ENCODE assay signal across 9 cellular contexts in the genomic region with DNA sequence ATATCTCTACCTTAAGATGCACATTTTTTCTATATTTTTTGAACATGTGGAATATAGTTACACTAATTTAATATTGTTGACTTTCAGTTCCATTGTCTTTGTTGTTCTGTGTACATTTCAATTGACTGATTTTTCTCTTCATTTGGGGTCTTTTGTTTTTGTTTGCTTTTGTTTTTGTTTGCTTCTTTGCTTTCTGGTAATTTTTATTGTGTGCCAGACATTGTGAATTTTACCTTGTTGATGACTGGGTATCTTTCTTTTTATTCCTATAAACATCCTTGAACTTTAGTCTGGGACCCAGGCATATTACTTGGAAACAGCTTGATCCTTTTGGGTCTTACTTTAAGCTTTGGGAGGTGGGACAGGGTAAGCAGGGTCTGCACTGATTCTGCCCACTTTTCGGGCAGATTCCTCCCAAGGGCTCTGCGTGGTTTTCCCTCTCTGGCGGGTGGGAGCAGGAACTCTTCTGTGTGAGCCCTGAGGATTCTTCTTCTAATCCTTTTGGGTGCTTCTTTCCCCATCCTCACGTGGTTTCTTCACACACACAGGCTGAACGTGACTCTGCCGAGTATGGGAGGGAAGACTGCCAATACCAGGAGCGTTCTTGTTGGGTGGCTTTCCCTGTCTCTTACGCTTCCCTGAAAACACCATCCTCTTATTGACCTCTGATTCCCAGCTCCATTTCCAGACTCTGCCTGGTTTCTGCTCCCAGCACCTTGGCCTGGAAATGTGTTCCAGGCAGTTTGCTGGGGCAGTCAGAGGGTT.
DNase-seq lines count a peak whose midpoint lies in the region; ATAC-seq and TF ChIP-seq lines count a peak whose summit lies in the region.
"Had no signal": no experiment of that assay in that cellular context is flagged by ENCODE, and none has a peak within 500 bp of the region (broad histone marks: within the 10 kb centered on the region; RNA-seq: fewer than 3 reads in every experiment).

No MANE protein-coding gene starts in this region.

- CTCF ChIA-PET in mammary epithelial cell (lab: Charles Lee; ENCODE audit: low non-redundant PET): no interaction called here

- H3K4me1 ChIP-seq in mammary epithelial cell (ENCODE audit: insufficient read depth, low read length): no peaks in the 10 kb centered on the region

- peak overlapping the region in 6 of 10 donors; percentile 20 to 73 (median 38) for H3K4me3 Mint-ChIP-seq in naive thymus-derived CD8-positive, alpha-beta T cell

- H3K9ac ChIP-seq in mammary epithelial cell (ENCODE audit: insufficient read depth, low read length): no peak overlapping the region

- no peaks in the 10 kb centered on the region for H3K36me3 Mint-ChIP-seq in naive thymus-derived CD8-positive, alpha-beta T cell

- peak overlapping the region; percentile 36 for H2AFZ ChIP-seq in mammary epithelial cell (ENCODE audit: low read depth, low read length)

- H3K9me3 Mint-ChIP-seq in naive thymus-derived CD8-positive, alpha-beta T cell: no peaks in the 10 kb centered on the region

- H4K20me1 ChIP-seq in mammary epithelial cell (ENCODE audit: insufficient read depth, low read length): no peaks in the 10 kb centered on the region

- no peaks in the 10 kb centered on the region for H3K36me3 ChIP-seq in mammary epithelial cell (ENCODE audit: insufficient read depth, low read length)
- H3K36me3 ChIP-seq: cardiac muscle cell had no signal

- BruUV-seq in mammary epithelial cell (replicated peaks; lab: Mats Ljungman, UMichigan): no TSS peak

- H3K4me3 ChIP-seq in mammary epithelial cell (replicated peaks in 1 of 3; ENCODE audit: insufficient read depth in 1 of 3, low read depth in 2 of 3, low read length in 3 of 3): no peak overlapping the region
- H3K4me3 ChIP-seq: cardiac muscle cell had no signal

- peak overlapping the region in 5 of 10 donors; percentile 16 to 82 (median 37) for H3K27ac Mint-ChIP-seq in naive thymus-derived CD8-positive, alpha-beta T cell

- 36% methylated on average over 6 of the region's 8 CpGs for WGBS in mammary epithelial cell (ENCODE audit: low coverage, missing lambda C conversion rate)

- no peaks in the 10 kb centered on the region for H3K27me3 Mint-ChIP-seq in naive thymus-derived CD8-positive, alpha-beta T cell

- no peaks in the 10 kb centered on the region for H3K9me3 ChIP-seq in mammary epithelial cell (replicated peaks; ENCODE audit: insufficient read depth, low read length)

- peak overlapping the region; percentile 10 for H3K4me2 ChIP-seq in mammary epithelial cell (ENCODE audit: insufficient read depth, low read depth, low read length)

- H3K27me3 ChIP-seq in mammary epithelial cell (ENCODE audit: insufficient read depth, low read length): no peaks in the 10 kb centered on the region
- H3K27me3 ChIP-seq: cardiac muscle cell had no signal

- H3K27ac ChIP-seq in mammary epithelial cell (ENCODE audit: insufficient read depth, low read depth, low read length): no peak overlapping the region
- H3K27ac ChIP-seq: cardiac muscle cell had no signal

- POLR2A ChIA-PET in naive thymus-derived CD8-positive, alpha-beta T cell (lab: Charles Lee): no interaction called here

- no peak for ATAC-seq in naive thymus-derived CD8-positive, alpha-beta T cell

- TF ChIP-seq CTCF in mammary epithelial cell (conservative IDR thresholded peaks at IDR 0.05 in 1 of 2, IDR thresholded peaks at IDR 0.05 in 1 of 2; ENCODE audit: extremely low read depth in 1 of 2, insufficient read depth in 1 of 2, low read depth in 1 of 2, low read length in 2 of 2): no peak

- peaks cover 73% of the 10 kb centered on the region for H3K79me2 ChIP-seq in mammary epithelial cell (ENCODE audit: insufficient read depth, low read length)

- in situ Hi-C loops in mammary epithelial cell (cut with MboI; ENCODE audit: low sequenced_read_pairs in 2 of 2): no loop called here

- dilution Hi-C loops in mammary epithelial cell (cut with HindIII; ENCODE audit: low sequenced_read_pairs): no loop called here

- peaks cover 38 to 96% (median 85%) of the 10 kb centered on the region in 4 donors for H3K4me1 Mint-ChIP-seq in naive thymus-derived CD8-positive, alpha-beta T cell

- intact Hi-C loops in mammary epithelial cell (cut with micrococcal nuclease): no loop called here

- DNase-seq in DMS79 treated with DMSO at 0.1 percent for 48 hours (lab: John Stamatoyannopoulos, UW) (peak; percentile 60), NCI-H1105 (lab: John Stamatoyannopoulos, UW) (peak; percentile 55), mammary epithelial cell (peak; percentile 46), amygdala (lab: John Stamatoyannopoulos, UW) (no peak), GDM1 (lab: John Stamatoyannopoulos, UW) (no peak), iPS-NIHi11 (ENCODE audit: low spot score) (no peak), T-helper 9 cell (no peak)
- no peak for DNase-seq in naive thymus-derived CD8-positive, alpha-beta T cell

Comparison
In these comparisons a context has a peak if more than half of its experiments do, and no peak if none do; other contexts are left out.
1. DNase-seq: peak in DMS79 treated with DMSO at 0.1 percent for 48 hours (single experiment), NCI-H1105 (single experiment) and mammary epithelial cell (single experiment); none in naive thymus-derived CD8-positive, alpha-beta T cell (0 of 10), amygdala (0 of 56), GDM1 (single experiment), iPS-NIHi11 (single experiment) and T-helper 9 cell (single experiment).